In genomic region chr1:14903922-14904321, GRCh38 we compare ENCODE assay signal across 2 cellular contexts.
TF ChIP-seq lines count a peak whose summit lies in the region.

No MANE protein-coding gene starts in this region.

TF ChIP-seq in HepG2, 621 proteins besides CTCF, POLR2A, EP300 and RAD21:
- TF ChIP-seq, protein P1, sequence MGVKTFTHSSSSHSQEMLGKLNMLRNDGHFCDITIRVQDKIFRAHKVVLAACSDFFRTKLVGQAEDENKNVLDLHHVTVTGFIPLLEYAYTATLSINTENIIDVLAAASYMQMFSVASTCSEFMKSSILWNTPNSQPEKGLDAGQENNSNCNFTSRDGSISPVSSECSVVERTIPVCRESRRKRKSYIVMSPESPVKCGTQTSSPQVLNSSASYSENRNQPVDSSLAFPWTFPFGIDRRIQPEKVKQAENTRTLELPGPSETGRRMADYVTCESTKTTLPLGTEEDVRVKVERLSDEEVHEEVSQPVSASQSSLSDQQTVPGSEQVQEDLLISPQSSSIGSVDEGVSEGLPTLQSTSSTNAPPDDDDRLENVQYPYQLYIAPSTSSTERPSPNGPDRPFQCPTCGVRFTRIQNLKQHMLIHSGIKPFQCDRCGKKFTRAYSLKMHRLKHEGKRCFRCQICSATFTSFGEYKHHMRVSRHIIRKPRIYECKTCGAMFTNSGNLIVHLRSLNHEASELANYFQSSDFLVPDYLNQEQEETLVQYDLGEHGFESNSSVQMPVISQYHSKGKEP (CRISPR knock-in tag; IDR thresholded peaks at IDR 0.05): no peak
- TF ChIP-seq ZNF629 (CRISPR knock-in tag; conservative IDR thresholded peaks at IDR 0.05): peak; percentile 80; the same call in 1 of the 2 replicates
- 0 out of 2 replicates have a peak, but pooled peaks have one; percentile 30 for TF ChIP-seq ZMYM3 (CRISPR knock-in tag; IDR thresholded peaks at IDR 0.05)
- TF ChIP-seq, protein P2, sequence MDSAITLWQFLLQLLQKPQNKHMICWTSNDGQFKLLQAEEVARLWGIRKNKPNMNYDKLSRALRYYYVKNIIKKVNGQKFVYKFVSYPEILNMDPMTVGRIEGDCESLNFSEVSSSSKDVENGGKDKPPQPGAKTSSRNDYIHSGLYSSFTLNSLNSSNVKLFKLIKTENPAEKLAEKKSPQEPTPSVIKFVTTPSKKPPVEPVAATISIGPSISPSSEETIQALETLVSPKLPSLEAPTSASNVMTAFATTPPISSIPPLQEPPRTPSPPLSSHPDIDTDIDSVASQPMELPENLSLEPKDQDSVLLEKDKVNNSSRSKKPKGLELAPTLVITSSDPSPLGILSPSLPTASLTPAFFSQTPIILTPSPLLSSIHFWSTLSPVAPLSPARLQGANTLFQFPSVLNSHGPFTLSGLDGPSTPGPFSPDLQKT (CRISPR knock-in tag; IDR thresholded peaks at IDR 0.05; ENCODE audit: borderline replicate concordance): no peak
- TF ChIP-seq ATM (IDR thresholded peaks at IDR 0.05; ENCODE audit: borderline replicate concordance): no peak
- no peak for TF ChIP-seq ZNF446 (CRISPR knock-in tag; IDR thresholded peaks at IDR 0.05)

TF ChIP-seq in K562, 482 proteins besides CTCF, POLR2A, EP300 and RAD21:
- TF ChIP-seq KAT7 (CRISPR knock-in tag; IDR thresholded peaks at IDR 0.05; ENCODE audit: borderline replicate concordance): no peak
- 0 out of 2 replicates have a peak, but pooled peaks have one; percentile 43 for TF ChIP-seq CEBPB (tag; IDR thresholded peaks at IDR 0.05)
- TF ChIP-seq RBM25 (IDR thresholded peaks at IDR 0.05; ENCODE audit: low read depth, low read length, severe bottlenecking): peak; percentile 45
- peak; percentile 75 for TF ChIP-seq BCOR (IDR thresholded peaks at IDR 0.05)
- TF ChIP-seq, protein P3, sequence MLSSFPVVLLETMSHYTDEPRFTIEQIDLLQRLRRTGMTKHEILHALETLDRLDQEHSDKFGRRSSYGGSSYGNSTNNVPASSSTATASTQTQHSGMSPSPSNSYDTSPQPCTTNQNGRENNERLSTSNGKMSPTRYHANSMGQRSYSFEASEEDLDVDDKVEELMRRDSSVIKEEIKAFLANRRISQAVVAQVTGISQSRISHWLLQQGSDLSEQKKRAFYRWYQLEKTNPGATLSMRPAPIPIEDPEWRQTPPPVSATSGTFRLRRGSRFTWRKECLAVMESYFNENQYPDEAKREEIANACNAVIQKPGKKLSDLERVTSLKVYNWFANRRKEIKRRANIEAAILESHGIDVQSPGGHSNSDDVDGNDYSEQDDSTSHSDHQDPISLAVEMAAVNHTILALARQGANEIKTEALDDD (IDR thresholded peaks at IDR 0.05): peak; percentile 50
- peak; percentile 67; the same call in 1 of the 2 replicates for TF ChIP-seq SMARCA5 (IDR thresholded peaks at IDR 0.05)
- TF ChIP-seq ZNF184 (CRISPR knock-in tag; IDR thresholded peaks at IDR 0.05): no peak
